8 cellular contexts compared by ENCODE assay signal in genomic region chr6:34237722-34238506, GRCh38. TPM values are rescaled to one million over a fixed set of nuclear protein-coding genes. Genes with fewer than 3 reads are reported as not detected.
DNase-seq lines count a peak whose midpoint lies in the region; ATAC-seq and TF ChIP-seq lines count a peak whose summit lies in the region.

No MANE protein-coding gene starts in this region.

- no peaks in the 10 kb centered on the region for H3K9me2 ChIP-seq in MM.1S (replicated peaks; ENCODE audit: insufficient read depth, low read length)

- no peaks in the 10 kb centered on the region; the same call in 1 of the 2 replicates for H3K36me3 ChIP-seq in MM.1S (replicated peaks; ENCODE audit: insufficient read depth, low read length)
- H3K36me3 ChIP-seq in right lobe of liver: no peaks in the 10 kb centered on the region

- H2AFZ ChIP-seq in MM.1S (ENCODE audit: low read length): peak overlapping the region; percentile 84

- H3K27ac ChIP-seq in MM.1S (ENCODE audit: low read length) (peak overlapping the region; percentile 82), cingulate gyrus (ENCODE audit: low read depth, low read length) (peak overlapping the region; percentile 4), right lobe of liver (peak overlapping the region in 1 of 3 donors; percentile 49)

- H3K4me1 ChIP-seq in MM.1S (ENCODE audit: low read length) (0 out of 2 replicates have a peak, but pooled peaks cover 10% of the 10 kb centered on the region), right lobe of liver (peaks cover 0 to 14% (median 3%) of the 10 kb centered on the region in 4 donors)

- H3K27me3 ChIP-seq in MM.1S (replicated peaks; ENCODE audit: insufficient read depth, low read length): no peaks in the 10 kb centered on the region
- H3K27me3 ChIP-seq in right lobe of liver: no peaks in the 10 kb centered on the region

- no peak for TF ChIP-seq POLR2A in right lobe of liver (IDR thresholded peaks at IDR 0.05)

- peak; percentile 37 for TF ChIP-seq CTCF in MM.1S (IDR thresholded peaks at IDR 0.05; ENCODE audit: low read length)
- TF ChIP-seq CTCF in right lobe of liver (IDR thresholded peaks at IDR 0.05): peak in 2 of 4 donors; percentile 22 to 25

- ATAC-seq in right lobe of liver: peak in 1 of 4 donors; percentile 6
- no peak for ATAC-seq in GM18868 (IDR thresholded peaks at IDR 0.05; ENCODE audit: unreplicated experiment)

- intact Hi-C loops in right lobe of liver (cut with DNase I): no loop called here

- peak overlapping the region; percentile 80 for H3K4me2 ChIP-seq in MM.1S (ENCODE audit: low read depth, low read length)

- 7% methylated on average over 28 of the region's 64 CpGs for WGBS in right lobe of liver (ENCODE audit: insufficient coverage, low coverage, low lambda C conversion rate, missing lambda C conversion rate)

- DNase-seq in SHP77 (lab: John Stamatoyannopoulos, UW) (peak; percentile 30 to 63), SHP77 treated with DMSO at 0.1 percent for 48 hours (lab: John Stamatoyannopoulos, UW) (no peak), MM.1S (peak; percentile 82), right lobe of liver (peak; percentile 55 to 63 (median 61))
- peak; percentile 76 for DNase-seq in activated CD4-positive, CD25-positive, alpha-beta regulatory T cell treated with anti-CD3 and anti-CD28 coated beads, Interleukin-2, amount 50 U/mL, for 72 hours
- DNase-seq in stimulated activated CD8-positive, alpha-beta memory T cell treated with anti-CD3 and anti-CD28 coated beads, Interleukin-12 subunit alpha, Interleukin-12 subunit beta, amount 100 ng/mL, for 4 hours (ENCODE audit: low read depth): peak; percentile 65

- peak overlapping the region; percentile 98 for H3K4me3 ChIP-seq in MM.1S (ENCODE audit: low read length)
- peak overlapping the region; percentile 52 to 66 (median 58) for H3K4me3 ChIP-seq in right lobe of liver

- H3K9ac ChIP-seq in MM.1S (ENCODE audit: low read length): peak overlapping the region; percentile 99

- H3F3A ChIP-seq in MM.1S (ENCODE audit: insufficient read depth, low read length): 0 out of 2 replicates have a peak, but pooled peaks cover 6% of the 10 kb centered on the region

- H3K9me3 ChIP-seq in MM.1S (replicated peaks; ENCODE audit: insufficient read depth, low read length) (no peaks in the 10 kb centered on the region), right lobe of liver (no peaks in the 10 kb centered on the region)

- no peaks in the 10 kb centered on the region for H4K20me1 ChIP-seq in MM.1S (ENCODE audit: insufficient read depth, low read length)

- H3K79me2 ChIP-seq in MM.1S (ENCODE audit: low read length): peaks cover 53% of the 10 kb centered on the region

RNA-seq across cellular contexts. Expression of gene HMGA1, which starts 1.2 kb away (rescaled TPM):
- total RNA-seq in right lobe of liver: 10 to 100 TPM in 5 of 6 experiments, 1 to 10 TPM in 1; 7.9 to 23.6 (median 14.8) TPM

RNA-seq across cellular contexts. Expression of gene SMIM29, which starts 10.9 kb away (rescaled TPM):
- total RNA-seq in right lobe of liver: 10 to 100 TPM in 1 of 6 experiments, 1 to 10 TPM in 5; 5.0 to 13.4 (median 8.8) TPM
